Comparison of ENCODE assay signal across 9 cellular contexts in the genomic region with DNA sequence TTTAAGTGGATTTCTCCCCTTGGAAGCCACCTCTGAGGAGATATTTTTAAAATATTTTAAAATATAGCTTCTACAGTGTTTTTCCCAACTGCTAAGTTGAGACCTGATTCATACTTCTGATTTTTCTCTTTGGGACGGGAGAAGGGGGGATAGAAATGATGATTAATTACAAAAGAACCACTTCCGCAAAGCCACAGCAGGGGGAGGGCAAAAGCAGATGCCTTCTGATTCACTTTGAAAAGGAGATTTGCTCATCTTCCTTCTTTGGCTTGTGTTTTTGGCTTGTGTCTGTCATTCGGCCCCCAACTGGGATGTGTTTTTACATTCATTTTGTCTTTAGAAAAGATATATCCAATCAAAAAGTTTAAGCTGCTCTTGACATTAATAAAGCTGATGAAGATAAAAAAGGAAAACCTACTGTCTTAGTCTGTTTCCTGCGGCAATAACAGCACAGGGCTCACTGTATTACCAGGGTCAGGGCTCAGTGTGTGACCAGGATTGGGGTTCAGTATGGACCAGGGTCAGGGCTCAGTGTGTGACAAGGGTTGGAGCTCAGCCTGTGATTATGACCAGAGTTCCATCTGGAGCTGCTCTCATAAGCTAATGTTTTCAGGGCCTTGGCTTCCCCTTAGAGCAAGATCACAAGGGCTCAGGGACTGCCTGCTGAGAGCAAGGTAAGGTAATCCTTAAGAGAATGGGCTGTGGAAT.
DNase-seq lines count a peak whose midpoint lies in the region; ATAC-seq, FAIRE-seq and TF ChIP-seq lines count a peak whose summit lies in the region.
"Had no signal": no experiment of that assay in that cellular context is flagged by ENCODE, and none has a peak within 500 bp of the region (broad histone marks: within the 10 kb centered on the region; RNA-seq: fewer than 3 reads in every experiment).

No MANE protein-coding gene starts in this region.

- H3K9me1 ChIP-seq in keratinocyte (ENCODE audit: control insufficient read depth, extremely low read depth, insufficient read depth, low read length) = no peaks in the 10 kb centered on the region

- dilution Hi-C loops in keratinocyte (cut with MboI; ENCODE audit: extremely low pct_ligation_motif_present, low sequenced_read_pairs) = no loop called here

- H3K4me3 Mint-ChIP-seq in T-helper 17 cell = no peak overlapping the region
- H3K4me3 Mint-ChIP-seq: stimulated activated naive CD8-positive, alpha-beta T cell treated with anti-CD3 and anti-CD28 coated beads, Interleukin-15, Interleukin-2, amounts not matched to agents 100 ng/mL and 50 ng/mL, for 24 hours had no signal

- FAIRE-seq in GM18507 (lab: Jason Lieb, UNC) = peak; percentile 78
- peak; percentile 65 for FAIRE-seq in keratinocyte (lab: Jason Lieb, UNC)

- peak overlapping the region; percentile 31 for H3K4me2 ChIP-seq in keratinocyte (ENCODE audit: control insufficient read depth, extremely low read depth, insufficient read depth, low read depth, low read length)

- H3K4me1 ChIP-seq in keratinocyte (ENCODE audit: control insufficient read depth, extremely low read depth, insufficient read depth, low read length) = peaks cover 10% of the 10 kb centered on the region
- no peaks in the 10 kb centered on the region for H3K4me1 ChIP-seq in upper lobe of right lung

- H3K9me3 ChIP-seq in keratinocyte (ENCODE audit: control insufficient read depth, low read depth, low read length) (no peaks in the 10 kb centered on the region), upper lobe of right lung (no peaks in the 10 kb centered on the region), T-helper 17 cell (ENCODE audit: control insufficient read depth, low read length, poor library complexity, severe bottlenecking) (no peaks in the 10 kb centered on the region)

- H3K79me2 ChIP-seq in keratinocyte (ENCODE audit: control insufficient read depth, insufficient read depth, low read length) = no peaks in the 10 kb centered on the region

- H3K27me3 Mint-ChIP-seq in T-helper 17 cell = peaks cover 33% of the 10 kb centered on the region

- no peaks in the 10 kb centered on the region for H3K36me3 Mint-ChIP-seq in T-helper 17 cell (ENCODE audit: low read depth)

- H2AFZ ChIP-seq in keratinocyte (ENCODE audit: control insufficient read depth, low read length) = no peak overlapping the region

- TF ChIP-seq CTCF in keratinocyte (optimal IDR thresholded peaks at IDR 0.05 in 1 of 3, IDR thresholded peaks at IDR 0.05 in 1 of 3, conservative IDR thresholded peaks at IDR 0.05 in 1 of 3; ENCODE audit: extremely low read depth in 1 of 3, insufficient read depth in 2 of 3, low read length in 3 of 3) (no peak), upper lobe of right lung (IDR thresholded peaks at IDR 0.05) (no peak)

- intact Hi-C loops in sciatic nerve (cut with DNase I) = no loop called here
- intact Hi-C loops in upper lobe of right lung (cut with DNase I) = no loop called here

- peak overlapping the region; percentile 3 for H3K27ac ChIP-seq in keratinocyte (ENCODE audit: control insufficient read depth, insufficient read depth, low read length)
- no peak overlapping the region for H3K27ac ChIP-seq in upper lobe of right lung

- peak; percentile 15 for DNase-seq in GM18507 (ENCODE audit: extremely low spot score, insufficient read length, low read depth)
- peak; percentile 87 for DNase-seq in RKO (ENCODE audit: low spot score)
- DNase-seq in keratinocyte (ENCODE audit: low read depth, low spot score) = no peak
- no peak for DNase-seq in superior temporal gyrus (ENCODE audit: extremely low spot score)
- no peak for DNase-seq in sciatic nerve (ENCODE audit: low spot score)
- DNase-seq in upper lobe of right lung = no peak
- DNase-seq in T-helper 17 cell = no peak

- no peaks in the 10 kb centered on the region for H3K36me3 ChIP-seq in keratinocyte (ENCODE audit: control insufficient read depth in 2 of 2, extremely low read depth in 1 of 2, insufficient read depth in 2 of 2, low read length in 2 of 2)
- no peaks in the 10 kb centered on the region for H3K36me3 ChIP-seq in upper lobe of right lung

- H3K4me3 ChIP-seq in keratinocyte (ENCODE audit: control insufficient read depth in 2 of 3, extremely low read depth in 1 of 3, insufficient read depth in 2 of 3, low read depth in 1 of 3, low read length in 3 of 3) (no peak overlapping the region), upper lobe of right lung (no peak overlapping the region)

- H4K20me1 ChIP-seq in keratinocyte (ENCODE audit: control insufficient read depth, extremely low read depth, insufficient read depth, low read length) = no peaks in the 10 kb centered on the region

- H3K27me3 ChIP-seq in keratinocyte (ENCODE audit: control insufficient read depth, extremely low read depth, insufficient read depth, low read length) = no peaks in the 10 kb centered on the region
- no peaks in the 10 kb centered on the region for H3K27me3 ChIP-seq in upper lobe of right lung

- no peak overlapping the region for H3K9ac ChIP-seq in keratinocyte (ENCODE audit: control insufficient read depth, extremely low read depth, insufficient read depth, low read length)

- ATAC-seq in HG02642 (IDR thresholded peaks at IDR 0.05; ENCODE audit: poor library complexity, unreplicated experiment) (peak; percentile 66), sciatic nerve (no peak), upper lobe of right lung (no peak), T-helper 17 cell (no peak)

- H3K4me1 Mint-ChIP-seq in T-helper 17 cell = no peaks in the 10 kb centered on the region

- H3K27ac Mint-ChIP-seq in T-helper 17 cell = no peak overlapping the region
- H3K27ac Mint-ChIP-seq: stimulated activated naive CD8-positive, alpha-beta T cell treated with anti-CD3 and anti-CD28 coated beads, Interleukin-15, Interleukin-2, amounts not matched to agents 100 ng/mL and 50 ng/mL, for 24 hours had no signal

Comparison
In these comparisons a context has a peak if more than half of its experiments do, and no peak if none do; other contexts are left out.
1. DNase-seq: peak in GM18507 (single experiment) and RKO (single experiment); none in keratinocyte (single experiment), superior temporal gyrus (single experiment), sciatic nerve (single experiment), upper lobe of right lung (single experiment) and T-helper 17 cell (0 of 3).